Comparison of ENCODE assay signal across 8 cellular contexts in the genomic region with DNA sequence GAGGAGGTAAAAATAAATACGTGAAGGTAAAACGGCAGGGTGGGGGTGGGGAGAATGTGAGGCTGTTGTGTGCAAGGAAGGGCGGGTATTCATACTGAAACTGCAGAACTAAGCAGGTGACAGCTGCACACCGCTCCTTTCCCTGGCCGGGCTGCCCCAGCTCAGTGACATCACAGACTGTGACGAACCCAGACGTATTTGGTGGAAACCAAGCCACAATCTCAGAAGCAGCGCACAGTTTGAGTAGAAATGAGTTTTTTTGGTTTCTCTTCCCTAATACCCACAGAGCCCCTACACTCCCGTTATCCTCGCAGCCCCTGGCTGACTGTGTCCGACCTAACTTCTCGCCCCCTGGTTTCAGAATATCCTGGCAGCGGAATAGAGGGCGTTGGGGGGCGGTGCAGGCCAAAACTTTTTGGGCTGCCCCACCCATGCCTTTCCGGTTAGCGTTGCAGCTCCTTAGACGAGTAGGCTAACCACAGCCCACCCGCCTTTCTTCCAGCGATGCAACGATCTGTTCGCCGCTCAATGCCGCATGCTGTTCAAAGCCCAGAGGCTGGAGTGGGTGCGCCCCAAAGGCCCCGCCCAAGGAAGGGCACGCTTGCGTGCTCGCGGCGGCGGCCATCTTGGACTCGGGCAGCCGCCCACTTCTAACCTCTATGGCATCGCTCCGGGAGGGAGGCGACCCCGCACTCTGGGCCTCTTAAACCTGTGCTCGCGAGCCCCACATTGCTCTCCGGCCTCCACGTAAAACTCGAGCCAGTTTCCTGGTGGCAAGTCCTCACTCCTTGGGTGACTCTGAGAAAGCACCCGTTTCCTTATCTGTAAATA. TPM values are rescaled to one million over a fixed set of nuclear protein-coding genes. Genes with fewer than 3 reads are reported as not detected.
DNase-seq lines count a peak whose midpoint lies in the region; ATAC-seq and TF ChIP-seq lines count a peak whose summit lies in the region.

No MANE protein-coding gene starts in this region.

- H3K27me3 ChIP-seq in ectodermal cell (ENCODE audit: control insufficient read depth, insufficient read depth, low read length, poor library complexity, severe bottlenecking), result no peaks in the 10 kb centered on the region

- ATAC-seq in GM19395 (IDR thresholded peaks at IDR 0.05; ENCODE audit: unreplicated experiment) (peak; percentile 90), HG03520 (IDR thresholded peaks at IDR 0.05; ENCODE audit: unreplicated experiment) (peak; percentile 79)
- peak; percentile 89 for ATAC-seq in activated CD8-positive, alpha-beta T cell treated with anti-CD3 and anti-CD28 coated beads for 36 hours

- intact Hi-C loops in activated CD8-positive, alpha-beta T cell treated with anti-CD3 and anti-CD28 coated beads for 36 hours (cut with micrococcal nuclease), result loop anchor here (10.0 kb wide), 2 partner anchors 116 to 146 kb away; partner anchors contain the start of genes SYNGAP1 and ZBTB9

- no peaks in the 10 kb centered on the region for H3K4me1 ChIP-seq in ectodermal cell (ENCODE audit: control insufficient read depth, insufficient read depth, low read length)

- H3K4me1 Mint-ChIP-seq in activated CD8-positive, alpha-beta T cell treated with anti-CD3 and anti-CD28 coated beads for 36 hours (ENCODE audit: low read depth), result peaks cover 37% of the 10 kb centered on the region

- WGBS in ectodermal cell, 2 experiments, result 4 to 5% methylated on average over 44 of the region's 44 CpGs

- no peaks in the 10 kb centered on the region for H3K9me3 ChIP-seq in ectodermal cell (ENCODE audit: control insufficient read depth, low read length)

- H3K27me3 Mint-ChIP-seq in activated CD8-positive, alpha-beta T cell treated with anti-CD3 and anti-CD28 coated beads for 36 hours, result no peaks in the 10 kb centered on the region

- DNase-seq in CD1c-positive myeloid dendritic cell (ENCODE audit: extremely low spot score), result peak; percentile 90
- DNase-seq in NCI-H82 treated with DMSO at 0.1 percent for 48 hours (lab: John Stamatoyannopoulos, UW; ENCODE audit: unreplicated experiment), result peak; percentile 62
- peak; percentile 98 for DNase-seq in activated CD8-positive, alpha-beta T cell treated with anti-CD3 and anti-CD28 coated beads for 36 hours
- peak; percentile 83 for DNase-seq in medulla oblongata (ENCODE audit: extremely low spot score)
- DNase-seq in stimulated activated CD8-positive, alpha-beta memory T cell treated with anti-CD3 and anti-CD28 coated beads, Interleukin-12 subunit alpha, Interleukin-12 subunit beta, amount 100 ng/mL, for 1 hour (ENCODE audit: low read depth), result peak; percentile 84

- peak overlapping the region; percentile 82 for H3K4me3 Mint-ChIP-seq in activated CD8-positive, alpha-beta T cell treated with anti-CD3 and anti-CD28 coated beads for 36 hours

- peaks cover 28% of the 10 kb centered on the region for H3K36me3 Mint-ChIP-seq in activated CD8-positive, alpha-beta T cell treated with anti-CD3 and anti-CD28 coated beads for 36 hours (ENCODE audit: low read depth)

- H3K27ac Mint-ChIP-seq in activated CD8-positive, alpha-beta T cell treated with anti-CD3 and anti-CD28 coated beads for 36 hours, result peak overlapping the region; percentile 100

- CTCF ChIA-PET in activated CD8-positive, alpha-beta T cell treated with anti-CD3 and anti-CD28 coated beads for 36 hours (lab: Charles Lee), result interaction anchor here (1.0 to 2.7 kb wide), 6 partner anchors 9 to 294 kb away, joined by 3 to 14 read pairs (median 4); partner anchors contain the start of genes B3GALT4 and BAK1

- peak overlapping the region; percentile 66 for H3K4me3 ChIP-seq in ectodermal cell (ENCODE audit: insufficient read depth, low read depth, low read length)

- no peaks in the 10 kb centered on the region for H3K9me3 Mint-ChIP-seq in activated CD8-positive, alpha-beta T cell treated with anti-CD3 and anti-CD28 coated beads for 36 hours

- no peak for TF ChIP-seq CTCF in activated CD8-positive, alpha-beta T cell treated with anti-CD3 and anti-CD28 coated beads for 36 hours (IDR thresholded peaks at IDR 0.05)

- H3K27ac ChIP-seq in ectodermal cell (ENCODE audit: insufficient read depth, low read depth, low read length, poor library complexity, severe bottlenecking), result peak overlapping the region; percentile 63

- H3K36me3 ChIP-seq in ectodermal cell (ENCODE audit: control insufficient read depth, insufficient read depth, low read length), result peaks cover 7% of the 10 kb centered on the region

- POLR2A ChIA-PET in activated CD8-positive, alpha-beta T cell treated with anti-CD3 and anti-CD28 coated beads for 36 hours (lab: Charles Lee), result interaction anchor here (0.9 to 3.7 kb wide), 11 partner anchors 8 to 294 kb away, joined by 3 to 22 read pairs (median 4); partner anchors contain the start of genes B3GALT4, BAK1, ITPR3 and SYNGAP1

RNA-seq across cellular contexts. Expression of gene BAK1, which starts 9.1 kb away (rescaled TPM):
- total RNA-seq in activated CD8-positive, alpha-beta T cell treated with anti-CD3 and anti-CD28 coated beads for 36 hours, result 10 to 100 TPM; 33.8 to 34.3 TPM
- 40.6 TPM for polyA plus RNA-seq in ectodermal cell (2013, experiment 1 of 4)
- polyA plus RNA-seq in ectodermal cell (2013, experiment 2 of 4), result 38.3 TPM
- polyA plus RNA-seq in ectodermal cell (2013, experiment 3 of 4), result 31.4 TPM
- 31.6 TPM for polyA plus RNA-seq in ectodermal cell (2013, experiment 4 of 4)

RNA-seq across cellular contexts. Expression of gene ITPR3, which starts 50.1 kb away (rescaled TPM):
- total RNA-seq in activated CD8-positive, alpha-beta T cell treated with anti-CD3 and anti-CD28 coated beads for 36 hours, result 10 to 100 TPM; 36.6 to 38.0 TPM
- 1.8 TPM for polyA plus RNA-seq in ectodermal cell (2013, experiment 1 of 4)
- 2.5 TPM for polyA plus RNA-seq in ectodermal cell (2013, experiment 2 of 4)
- polyA plus RNA-seq in ectodermal cell (2013, experiment 3 of 4), result 2.0 TPM
- 2.3 TPM for polyA plus RNA-seq in ectodermal cell (2013, experiment 4 of 4)

Comparison
In these comparisons a context has a peak if more than half of its experiments do, and no peak if none do; other contexts are left out.
1. Peak in every context shown above with its lines: DNase-seq, ATAC-seq, H3K4me3 ChIP-seq and H3K27ac ChIP-seq.